15 cellular contexts compared by ENCODE assay signal in genomic region chr1:71304125-71304524, GRCh38.
"Had no signal": no experiment of that assay in that cellular context is flagged by ENCODE, and none has a peak within 500 bp of the region (broad histone marks: within the 10 kb centered on the region; RNA-seq: fewer than 3 reads in every experiment).

No MANE protein-coding gene starts in this region.

- H3K27ac Mint-ChIP-seq: activated CD8-positive, alpha-beta memory T cell treated with anti-CD3 and anti-CD28 coated beads, Interleukin-2, amount 10 ng/mL, durations not matched to agents 7 days and 5 days; activated naive CD8-positive, alpha-beta T cell treated with anti-CD3 and anti-CD28 coated beads for 36 hours; activated T-cell treated with anti-CD3 and anti-CD28 coated beads, Interleukin-2, amount 50 U/mL, for 24 hours; T-helper 1 cell treated with Interleukin-12 subunit alpha and Interleukin-12 subunit beta and Interleukin-4 antibody, amounts not matched to agents 30 μg/mL and 1 μg/mL, for 36 hours had no signal

- H3K4me3 ChIP-seq: esophagus muscularis mucosa, heart right ventricle, skin epidermis, tibial artery had no signal

- H2AFZ ChIP-seq: parathyroid adenoma had no signal

- ATAC-seq: activated CD8-positive, alpha-beta memory T cell treated with anti-CD3 and anti-CD28 coated beads, Interleukin-2, amount 10 ng/mL, durations not matched to agents 7 days and 5 days; heart right ventricle had no signal

- DNase-seq: activated CD4-positive, CD25-positive, alpha-beta regulatory T cell; activated CD8-positive, alpha-beta memory T cell treated with anti-CD3 and anti-CD28 coated beads, Interleukin-2, amount 10 ng/mL, durations not matched to agents 7 days and 5 days; activated gamma-delta T cell treated with Interleukin-2 at 50 U/mL for 16 hours; activated naive CD8-positive, alpha-beta T cell treated with anti-CD3 and anti-CD28 coated beads for 36 hours; activated T-cell treated with anti-CD3 and anti-CD28 coated beads, Interleukin-2, amount 50 U/mL, for 24 hours; brain microvascular endothelial cell; dermis blood vessel endothelial cell; foreskin melanocyte; heart right ventricle; naive B cell; tibial artery had no signal

- H3K27me3 Mint-ChIP-seq: activated CD8-positive, alpha-beta memory T cell treated with anti-CD3 and anti-CD28 coated beads, Interleukin-2, amount 10 ng/mL, durations not matched to agents 7 days and 5 days; activated naive CD8-positive, alpha-beta T cell treated with anti-CD3 and anti-CD28 coated beads for 36 hours; activated T-cell treated with anti-CD3 and anti-CD28 coated beads, Interleukin-2, amount 50 U/mL, for 24 hours; naive B cell had no signal

- H3K36me3 ChIP-seq: brain microvascular endothelial cell, esophagus muscularis mucosa, heart right ventricle, tibial artery had no signal

- H3K79me2 ChIP-seq: parathyroid adenoma had no signal

- H3K4me1 Mint-ChIP-seq: activated CD8-positive, alpha-beta memory T cell treated with anti-CD3 and anti-CD28 coated beads, Interleukin-2, amount 10 ng/mL, durations not matched to agents 7 days and 5 days; activated naive CD8-positive, alpha-beta T cell treated with anti-CD3 and anti-CD28 coated beads for 36 hours; naive B cell had no signal

- H3K9me3 Mint-ChIP-seq: activated naive CD8-positive, alpha-beta T cell treated with anti-CD3 and anti-CD28 coated beads for 36 hours; T-helper 1 cell treated with Interleukin-12 subunit alpha and Interleukin-12 subunit beta and Interleukin-4 antibody, amounts not matched to agents 30 μg/mL and 1 μg/mL, for 36 hours had no signal

- H3K27ac ChIP-seq: brain microvascular endothelial cell, esophagus muscularis mucosa, heart right ventricle, parathyroid adenoma, skin epidermis, tibial artery had no signal

- H3K27me3 ChIP-seq: brain microvascular endothelial cell, esophagus muscularis mucosa, heart right ventricle, tibial artery had no signal

- H3K4me1 ChIP-seq: esophagus muscularis mucosa, heart right ventricle, parathyroid adenoma, tibial artery had no signal

- H3K9me3 ChIP-seq: esophagus muscularis mucosa, heart right ventricle, tibial artery had no signal

- H3K9ac ChIP-seq: parathyroid adenoma had no signal

- H3K4me3 Mint-ChIP-seq: activated CD8-positive, alpha-beta memory T cell treated with anti-CD3 and anti-CD28 coated beads, Interleukin-2, amount 10 ng/mL, durations not matched to agents 7 days and 5 days; activated naive CD8-positive, alpha-beta T cell treated with anti-CD3 and anti-CD28 coated beads for 36 hours; activated T-cell treated with anti-CD3 and anti-CD28 coated beads, Interleukin-2, amount 50 U/mL, for 24 hours; naive B cell; T-helper 1 cell treated with Interleukin-12 subunit alpha and Interleukin-12 subunit beta and Interleukin-4 antibody, amounts not matched to agents 30 μg/mL and 1 μg/mL, for 36 hours had no signal

- H3K36me3 Mint-ChIP-seq: activated CD8-positive, alpha-beta memory T cell treated with anti-CD3 and anti-CD28 coated beads, Interleukin-2, amount 10 ng/mL, durations not matched to agents 7 days and 5 days; naive B cell had no signal
